8 cellular contexts compared by ENCODE assay signal in genomic region chr17:31559647-31560501, GRCh38.
DNase-seq lines count a peak whose midpoint lies in the region; ATAC-seq and TF ChIP-seq lines count a peak whose summit lies in the region.

No MANE protein-coding gene starts in this region.

- H3K27me3 ChIP-seq in KMS-11 (ENCODE audit: insufficient read depth, low read depth) (no peaks in the 10 kb centered on the region; the same call in 1 of the 2 replicates), endodermal cell (ENCODE audit: control insufficient read depth, insufficient read depth, low read length, poor library complexity, severe bottlenecking) (peaks cover 56% of the 10 kb centered on the region)

- H3K36me3 ChIP-seq in KMS-11 (ENCODE audit: insufficient read depth) (no peaks in the 10 kb centered on the region), endodermal cell (ENCODE audit: control insufficient read depth, insufficient read depth, low read length) (no peaks in the 10 kb centered on the region)

- H4K20me1 ChIP-seq in KMS-11 (ENCODE audit: insufficient read depth): no peaks in the 10 kb centered on the region

- ATAC-seq in naive B cell (ENCODE audit: low read depth in 2 of 2) (no peak), HG03520 (IDR thresholded peaks at IDR 0.05; ENCODE audit: unreplicated experiment) (no peak), GM19467 (IDR thresholded peaks at IDR 0.05; ENCODE audit: unreplicated experiment) (no peak)

- no peaks in the 10 kb centered on the region for H3K9me3 ChIP-seq in endodermal cell (ENCODE audit: control insufficient read depth, low read length)

- peak overlapping the region; percentile 84 for H3K4me3 ChIP-seq in AG04449 (ENCODE audit: low read depth, low read length)
- H3K4me3 ChIP-seq in KMS-11 (IDR thresholded peaks at IDR 0.05; ENCODE audit: insufficient read depth, low read depth, low read length): no peak overlapping the region
- peak overlapping the region; percentile 54 for H3K4me3 ChIP-seq in endodermal cell (ENCODE audit: low read length)

- POLR2A ChIA-PET in AG04449 (lab: Yijun Ruan, JAX): interaction anchor here (1.0 to 3.8 kb wide), 3 partner anchors 12 to 281 kb away, joined by 4 to 24 read pairs (median 5); no protein-coding TSS in a partner anchor

- peaks cover 40% of the 10 kb centered on the region for H3K4me1 Mint-ChIP-seq in endodermal cell
- H3K4me1 Mint-ChIP-seq in naive B cell: peaks cover 9 to 31% (median 19%) of the 10 kb centered on the region in 3 donors

- H3K79me2 ChIP-seq in KMS-11 (ENCODE audit: insufficient read depth, low read depth): no peaks in the 10 kb centered on the region

- peaks cover 2% of the 10 kb centered on the region for H3K36me3 Mint-ChIP-seq in endodermal cell (ENCODE audit: low read depth)
- no peaks in the 10 kb centered on the region for H3K36me3 Mint-ChIP-seq in naive B cell

- H2AFZ ChIP-seq in KMS-11 (ENCODE audit: low read depth): peak overlapping the region; percentile 83

- 14% methylated on average over 34 to 81 of the region's 82 CpGs for WGBS in endodermal cell (ENCODE audit: insufficient coverage in 1 of 2, insufficient read length in 1 of 2), 2 experiments

- H3K4me1 ChIP-seq in KMS-11 (ENCODE audit: low read depth, poor library complexity, severe bottlenecking): peaks cover 6% of the 10 kb centered on the region
- H3K4me1 ChIP-seq in endodermal cell (ENCODE audit: control insufficient read depth, insufficient read depth, low read length): peaks cover 6% of the 10 kb centered on the region

- H3K27ac ChIP-seq in KMS-11 (no peak overlapping the region), endodermal cell (ENCODE audit: low read depth, low read length) (no peak overlapping the region)

- CTCF ChIA-PET in AG04449 (lab: Yijun Ruan, JAX): interaction anchor here (0.7 to 12.4 kb wide), 8 partner anchors 9 to 297 kb away, joined by 3 to 200 read pairs (median 7); no protein-coding TSS in a partner anchor

- H3K9me3 Mint-ChIP-seq in endodermal cell (no peaks in the 10 kb centered on the region), naive B cell (no peaks in the 10 kb centered on the region)

- H3K4me3 Mint-ChIP-seq in endodermal cell: peak overlapping the region; percentile 73
- peak overlapping the region; percentile 65 to 93 (median 82) for H3K4me3 Mint-ChIP-seq in naive B cell

- H3K27me3 Mint-ChIP-seq in endodermal cell (ENCODE audit: insufficient read depth) (peaks cover 30% of the 10 kb centered on the region), naive B cell (no peaks in the 10 kb centered on the region)

- DNase-seq in AG04449 (ENCODE audit: low read depth, low spot score) (no peak), endodermal cell (peak; percentile 80), naive B cell (no peak), NCI-H2227 treated with DMSO at 0.1 percent for 48 hours (lab: John Stamatoyannopoulos, UW) (no peak), midbrain (lab: John Stamatoyannopoulos, UW) (no peak)

- TF ChIP-seq CTCF in AG04449 (IDR thresholded peaks at IDR 0.05; ENCODE audit: insufficient read depth, low read length, missing control alignments): no peak
- no peak for TF ChIP-seq CTCF in KMS-11 (conservative IDR thresholded peaks at IDR 0.05; ENCODE audit: low read depth, low read length)
- TF ChIP-seq CTCF in endodermal cell (conservative IDR thresholded peaks at IDR 0.05): no peak

- peak overlapping the region; percentile 79; the same call in 1 of the 2 replicates for H3K9ac ChIP-seq in KMS-11
- peak overlapping the region; percentile 30 for H3K9ac ChIP-seq in endodermal cell (ENCODE audit: extremely low read depth, low read length, poor library complexity, severe bottlenecking)

- H3K27ac Mint-ChIP-seq in endodermal cell (peak overlapping the region; percentile 35), naive B cell (no peak overlapping the region)

- peak overlapping the region; percentile 66 for H3K4me2 ChIP-seq in KMS-11
